In the genomic region with DNA sequence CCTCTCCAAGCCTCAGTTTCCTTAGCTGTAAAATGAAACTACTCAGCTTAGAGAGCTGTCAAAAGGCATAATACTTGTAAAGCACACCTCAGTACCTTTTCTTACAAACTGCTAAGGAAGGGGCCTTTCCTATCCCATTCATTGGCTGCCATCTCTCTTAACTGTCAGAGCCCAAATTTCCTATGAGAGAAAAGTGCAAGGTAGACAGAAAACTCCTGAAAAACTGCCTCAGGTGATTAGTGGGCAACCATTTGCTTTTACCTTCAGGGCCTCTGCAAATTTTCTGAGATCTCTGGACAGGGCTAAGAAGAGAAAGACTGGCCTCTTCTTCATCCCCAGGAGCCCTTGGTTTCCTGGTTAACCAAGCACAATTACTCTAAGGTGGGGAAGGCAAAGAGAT, we compare ENCODE assay signal across 2 cellular contexts.
TF ChIP-seq lines count a peak whose summit lies in the region.

No MANE protein-coding gene starts in this region.

TF ChIP-seq in HepG2, 621 proteins besides CTCF, POLR2A, EP300 and RAD21:
- peak; percentile 85 to 86 for TF ChIP-seq MAFK (conservative IDR thresholded peaks at IDR 0.05 in 1 of 2, IDR thresholded peaks at IDR 0.05 in 1 of 2; ENCODE audit: low read length in 2 of 2)
- peak; percentile 82 for TF ChIP-seq MAFF (IDR thresholded peaks at IDR 0.05; ENCODE audit: low read depth, low read length)
- TF ChIP-seq, protein P1, sequence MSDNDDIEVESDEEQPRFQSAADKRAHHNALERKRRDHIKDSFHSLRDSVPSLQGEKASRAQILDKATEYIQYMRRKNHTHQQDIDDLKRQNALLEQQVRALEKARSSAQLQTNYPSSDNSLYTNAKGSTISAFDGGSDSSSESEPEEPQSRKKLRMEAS (IDR thresholded peaks at IDR 0.05), result no peak
TF ChIP-seq in HepG2: peak in this region for 2.

TF ChIP-seq in IMR-90, 13 proteins besides CTCF, POLR2A, EP300 and RAD21:
- TF ChIP-seq MAFK (IDR thresholded peaks at IDR 0.05; ENCODE audit: low read depth, low read length), result peak; percentile 67
- TF ChIP-seq ELK1 (IDR thresholded peaks at IDR 0.05; ENCODE audit: borderline replicate concordance, low read depth, low read length), result no peak
